ENCODE assay signal across 1 cellular context in the genomic region with DNA sequence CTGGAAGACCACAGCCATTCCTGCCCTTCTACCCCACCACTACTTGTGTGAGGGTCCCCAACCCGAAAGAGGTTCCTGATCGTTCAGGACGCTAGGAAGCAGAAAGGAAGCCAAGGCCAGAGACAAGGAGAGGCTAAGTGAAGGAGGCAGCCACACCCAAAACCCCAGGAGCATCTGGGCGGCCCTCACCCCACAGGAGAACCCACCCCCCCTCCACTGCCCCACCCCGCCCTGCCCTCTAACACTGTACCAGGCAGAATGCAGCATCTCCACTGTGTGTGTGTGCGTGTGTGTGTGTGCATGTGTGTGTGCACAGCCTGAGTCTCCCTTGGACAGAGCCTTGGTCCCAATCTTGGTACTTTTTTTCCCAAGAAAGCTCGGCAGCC.
TF ChIP-seq lines count a peak whose summit lies in the region.

No MANE protein-coding gene starts in this region.

TF ChIP-seq in H1, 55 proteins besides CTCF, POLR2A, EP300 and RAD21 (continued from another document):
- TF ChIP-seq, protein P1, sequence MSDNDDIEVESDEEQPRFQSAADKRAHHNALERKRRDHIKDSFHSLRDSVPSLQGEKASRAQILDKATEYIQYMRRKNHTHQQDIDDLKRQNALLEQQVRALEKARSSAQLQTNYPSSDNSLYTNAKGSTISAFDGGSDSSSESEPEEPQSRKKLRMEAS (IDR thresholded peaks at IDR 0.05): no peak
- TF ChIP-seq SIN3A (conservative IDR thresholded peaks at IDR 0.05 in 1 of 2, IDR thresholded peaks at IDR 0.05 in 1 of 2; ENCODE audit: low read depth in 1 of 2, low read length in 2 of 2): no peak
- TF ChIP-seq KDM1A (IDR thresholded peaks at IDR 0.05; ENCODE audit: borderline replicate concordance, low read length): no peak
- TF ChIP-seq YY1 (IDR thresholded peaks at IDR 0.05; ENCODE audit: low read depth, low read length): no peak
- no peak for TF ChIP-seq CBX8 (IDR thresholded peaks at IDR 0.05; ENCODE audit: borderline replicate concordance, low read depth, low read length)
- no peak for TF ChIP-seq ASH2L (IDR thresholded peaks at IDR 0.05; ENCODE audit: low read length)
